ENCODE assay signal across 1 cellular context in genomic region chr2:10452334-10452733, GRCh38.
TF ChIP-seq lines count a peak whose summit lies in the region.

No MANE protein-coding gene starts in this region.

TF ChIP-seq in HepG2, 621 proteins besides CTCF, POLR2A, EP300 and RAD21 (continued from another document and continues in another):
- TF ChIP-seq IRF9 (CRISPR knock-in tag; IDR thresholded peaks at IDR 0.05; ENCODE audit: borderline replicate concordance) (no peak), PHB2 (IDR thresholded peaks at IDR 0.05; ENCODE audit: partially characterized antibody) (no peak), ZNF138 (CRISPR knock-in tag; IDR thresholded peaks at IDR 0.05; ENCODE audit: low read depth) (no peak), HNF1A (IDR thresholded peaks at IDR 0.05; ENCODE audit: low read depth) (peak; percentile 26; the same call in 1 of the 2 replicates), HNF1A (CRISPR knock-in tag; IDR thresholded peaks at IDR 0.05; ENCODE audit: borderline replicate concordance) (no peak), TRAFD1 (CRISPR knock-in tag; IDR thresholded peaks at IDR 0.05; ENCODE audit: borderline replicate concordance) (no peak), PBX3 (CRISPR knock-in tag; IDR thresholded peaks at IDR 0.05; ENCODE audit: borderline replicate concordance) (no peak), TRIM22 (IDR thresholded peaks at IDR 0.05) (no peak), ZNF430 (CRISPR knock-in tag; IDR thresholded peaks at IDR 0.05) (no peak), ZBTB39 (CRISPR knock-in tag; IDR thresholded peaks at IDR 0.05) (no peak), ZNF768 (CRISPR knock-in tag; IDR thresholded peaks at IDR 0.05) (no peak), ZFY (CRISPR knock-in tag; IDR thresholded peaks at IDR 0.05) (peak; percentile 63), ZNF567 (CRISPR knock-in tag; IDR thresholded peaks at IDR 0.05; ENCODE audit: borderline replicate concordance) (no peak), XBP1 (CRISPR knock-in tag; IDR thresholded peaks at IDR 0.05) (no peak), ERF (CRISPR knock-in tag; IDR thresholded peaks at IDR 0.05) (no peak), ZNF33B (CRISPR knock-in tag; IDR thresholded peaks at IDR 0.05) (no peak), ZNF781 (CRISPR knock-in tag; IDR thresholded peaks at IDR 0.05; ENCODE audit: borderline replicate concordance, not compliant biosample characterization) (no peak), ETV6 (CRISPR knock-in tag; conservative IDR thresholded peaks at IDR 0.05) (no peak), MTA3 (CRISPR knock-in tag; IDR thresholded peaks at IDR 0.05) (no peak), KDM5B (CRISPR knock-in tag; IDR thresholded peaks at IDR 0.05; ENCODE audit: borderline replicate concordance) (0 out of 2 replicates have a peak, but pooled peaks have one; percentile 23), RNF2 (conservative IDR thresholded peaks at IDR 0.05; ENCODE audit: low read depth) (no peak), NFE2L1 (CRISPR knock-in tag; IDR thresholded peaks at IDR 0.05; ENCODE audit: borderline replicate concordance) (no peak), PRPF4 (IDR thresholded peaks at IDR 0.05; ENCODE audit: low read depth, low read length, poor library complexity, severe bottlenecking) (no peak), CHD2 (IDR thresholded peaks at IDR 0.05; ENCODE audit: low read depth, low read length) (no peak), ZSCAN22 (CRISPR knock-in tag; IDR thresholded peaks at IDR 0.05) (no peak), NFYB (CRISPR knock-in tag; IDR thresholded peaks at IDR 0.05) (no peak), TEF (CRISPR knock-in tag; IDR thresholded peaks at IDR 0.05) (peak; percentile 56; the same call in 1 of the 2 replicates), MIER3 (CRISPR knock-in tag; IDR thresholded peaks at IDR 0.05; ENCODE audit: borderline replicate concordance) (0 out of 2 replicates have a peak, but pooled peaks have one; percentile 41), SETDB1 (CRISPR knock-in tag; IDR thresholded peaks at IDR 0.05; ENCODE audit: borderline replicate concordance) (no peak), NFKB2 (CRISPR knock-in tag; IDR thresholded peaks at IDR 0.05; ENCODE audit: borderline replicate concordance) (no peak), SMYD3 (CRISPR knock-in tag; IDR thresholded peaks at IDR 0.05) (no peak), ZNF644 (CRISPR knock-in tag; IDR thresholded peaks at IDR 0.05; ENCODE audit: low read depth) (peak; percentile 74), CREB1 (IDR thresholded peaks at IDR 0.05) (no peak), CREB1 (CRISPR knock-in tag; IDR thresholded peaks at IDR 0.05) (no peak), IKZF4 (CRISPR knock-in tag; IDR thresholded peaks at IDR 0.05; ENCODE audit: borderline replicate concordance, low read depth, not compliant biosample characterization) (no peak), CEBPB (IDR thresholded peaks at IDR 0.05; ENCODE audit: borderline replicate concordance, low read depth, low read length) (peak; percentile 69; the same call in 1 of the 2 replicates), MAFF (IDR thresholded peaks at IDR 0.05; ENCODE audit: low read depth, low read length) (no peak), ZNF737 (CRISPR knock-in tag; IDR thresholded peaks at IDR 0.05; ENCODE audit: borderline replicate concordance) (no peak), BORCS8-MEF2B (CRISPR knock-in tag; IDR thresholded peaks at IDR 0.05) (no peak), MBNL3 (CRISPR knock-in tag; conservative IDR thresholded peaks at IDR 0.05) (no peak), ZNF431 (CRISPR knock-in tag; IDR thresholded peaks at IDR 0.05; ENCODE audit: borderline replicate concordance, low read depth) (no peak), ZSCAN25 (CRISPR knock-in tag; IDR thresholded peaks at IDR 0.05) (no peak), UBTF (CRISPR knock-in tag; IDR thresholded peaks at IDR 0.05) (no peak; the same call in 1 of the 2 replicates), ARID3A (IDR thresholded peaks at IDR 0.05; ENCODE audit: low read depth, low read length) (no peak), ZKSCAN1 (IDR thresholded peaks at IDR 0.05; ENCODE audit: low read length) (no peak), KDM5A (IDR thresholded peaks at IDR 0.05; ENCODE audit: borderline replicate concordance, low read length) (no peak), SYNCRIP (IDR thresholded peaks at IDR 0.05; ENCODE audit: insufficient read depth, low read depth, low read length) (no peak), RBM39 (IDR thresholded peaks at IDR 0.05; ENCODE audit: low read depth, low read length, poor library complexity, severe bottlenecking) (no peak), POLR2AphosphoS5 (IDR thresholded peaks at IDR 0.05; ENCODE audit: low read depth, low read length) (no peak)
